In genomic region chr1:62688687-62689085, GRCh38 we compare ENCODE assay signal across 8 cellular contexts. TPM values are rescaled to one million over a fixed set of nuclear protein-coding genes. Genes with fewer than 3 reads are reported as not detected.
A peak's percentile ranks its signal among the peaks of the same experiment; 100 is the strongest.
DNase-seq lines count a peak whose midpoint lies in the region; ATAC-seq and TF ChIP-seq lines count a peak whose summit lies in the region.

No MANE protein-coding gene starts in this region.

- peak overlapping the region; percentile 90 for H3K9ac ChIP-seq in mesenchymal stem cell (ENCODE audit: low read length)

- peak overlapping the region in 1 of 2 experiments; percentile 37 for H2BK12ac ChIP-seq in mesenchymal stem cell (ENCODE audit: low read length in 2 of 2)

- peak overlapping the region; percentile 19 for H4K8ac ChIP-seq in mesenchymal stem cell (ENCODE audit: low read length)

- peak overlapping the region; percentile 68 for H2AFZ ChIP-seq in mesenchymal stem cell (ENCODE audit: low read depth, low read length)

- H3K18ac ChIP-seq in mesenchymal stem cell (ENCODE audit: low read depth in 1 of 2, low read length in 2 of 2): peak overlapping the region; percentile 46 to 95

- no peak overlapping the region for H2AK5ac ChIP-seq in mesenchymal stem cell (ENCODE audit: low read length, severe bottlenecking)

- H3K27ac ChIP-seq in brain microvascular endothelial cell: peak overlapping the region; percentile 67
- peak overlapping the region; percentile 54 for H3K27ac ChIP-seq in mesenchymal stem cell (ENCODE audit: low read length, poor library complexity, severe bottlenecking)
- H3K27ac ChIP-seq in aorta (ENCODE audit: low read depth in 1 of 2, low read length in 2 of 2): peak overlapping the region in 1 of 2 donors; percentile 8

- H3K4me3 ChIP-seq in Jurkat, Clone E6-1 (ENCODE audit: low read length): peak overlapping the region; percentile 91
- peak overlapping the region; percentile 81 for H3K4me3 ChIP-seq in brain microvascular endothelial cell (ENCODE audit: low read depth, low read length)
- peak overlapping the region; percentile 91 to 92 for H3K4me3 ChIP-seq in mesenchymal stem cell (ENCODE audit: insufficient read depth in 1 of 2, low read depth in 1 of 2, low read length in 2 of 2)
- H3K4me3 ChIP-seq in aorta (ENCODE audit: low read length in 2 of 2): peak overlapping the region; percentile 30 to 94

- DNase-seq in stimulated activated CD4-positive, alpha-beta T cell treated with anti-CD3 and anti-CD28 coated beads, Interleukin-2, amount 100 ng/mL, for 4 hours (ENCODE audit: low read depth): peak; percentile 1
- no peak for DNase-seq in stimulated activated CD4-positive, alpha-beta T cell treated with anti-CD3 and anti-CD28 coated beads, Interleukin-1b, Interleukin-23, amount 100 ng/mL, for 48 hours
- peak; percentile 10 for DNase-seq in Jurkat, Clone E6-1 (ENCODE audit: low read depth, low spot score)
- DNase-seq in brain microvascular endothelial cell (peak; percentile 14), mesenchymal stem cell (no peak), aorta (no peak), NCI-H2196 (lab: John Stamatoyannopoulos, UW; ENCODE audit: unreplicated experiment) (no peak)

- no peak overlapping the region for H2BK15ac ChIP-seq in mesenchymal stem cell (ENCODE audit: low read depth, poor library complexity, severe bottlenecking)

- peaks cover 12% of the 10 kb centered on the region for H3K4me1 ChIP-seq in mesenchymal stem cell (ENCODE audit: control insufficient read depth, insufficient read depth, low read depth, low read length)
- H3K4me1 ChIP-seq in aorta (ENCODE audit: control insufficient read depth in 1 of 2, insufficient read depth in 2 of 2, low read length in 2 of 2): peaks cover 0 to 4% of the 10 kb centered on the region in 2 donors

- H3K4ac ChIP-seq in mesenchymal stem cell (ENCODE audit: low read depth in 1 of 2, low read length in 2 of 2): peak overlapping the region in 1 of 2 experiments; percentile 100

- H2BK5ac ChIP-seq in mesenchymal stem cell (ENCODE audit: low read depth, low read length, poor library complexity, severe bottlenecking): no peak overlapping the region

- H3K27me3 ChIP-seq in brain microvascular endothelial cell (replicated peaks): no peaks in the 10 kb centered on the region
- no peaks in the 10 kb centered on the region for H3K27me3 ChIP-seq in mesenchymal stem cell (ENCODE audit: control insufficient read depth in 1 of 2, insufficient read depth in 1 of 2, low read length in 2 of 2)
- H3K27me3 ChIP-seq in aorta (ENCODE audit: control insufficient read depth in 1 of 2, insufficient read depth in 2 of 2, low read length in 1 of 2): no peaks in the 10 kb centered on the region

- ATAC-seq in aorta (ENCODE audit: low FRiP score): peak; percentile 5
- no peak for ATAC-seq in HG02840 (IDR thresholded peaks at IDR 0.05; ENCODE audit: low FRiP score, unreplicated experiment)

- intact Hi-C loops in aorta (cut with DNase I): loop anchor here in 1 of 2 donors (5.0 kb wide), 1 partner anchor 39 kb away; no protein-coding TSS in a partner anchor

- in situ Hi-C loops in brain microvascular endothelial cell (cut with HindIII; ENCODE audit: low pct_ligation_motif_present, low sequenced_read_pairs): no loop called here

- no peak for TF ChIP-seq CTCF in brain microvascular endothelial cell (IDR thresholded peaks at IDR 0.05; ENCODE audit: low read depth, low read length, missing control alignments)

- peak overlapping the region; percentile 30 for H4K91ac ChIP-seq in mesenchymal stem cell (ENCODE audit: low read length)

- H3K36me3 ChIP-seq in brain microvascular endothelial cell (replicated peaks) (no peaks in the 10 kb centered on the region), mesenchymal stem cell (ENCODE audit: control insufficient read depth in 1 of 2, insufficient read depth in 2 of 2, low read depth in 1 of 2, low read length in 2 of 2) (no peaks in the 10 kb centered on the region), aorta (ENCODE audit: control insufficient read depth in 1 of 2, insufficient read depth in 2 of 2, low read length in 1 of 2) (no peaks in the 10 kb centered on the region)

- 0% methylated on average over 9 of the region's 10 CpGs for WGBS in mesenchymal stem cell
- 1% methylated on average over 10 of the region's 10 CpGs for WGBS in aorta, 2 donors

- H3K14ac ChIP-seq in mesenchymal stem cell (ENCODE audit: low read length in 2 of 2): peak overlapping the region in 1 of 2 experiments; percentile 26

- no peak overlapping the region for H3K23ac ChIP-seq in mesenchymal stem cell (ENCODE audit: low read length in 2 of 2)

- peak overlapping the region; percentile 21 for H2BK120ac ChIP-seq in mesenchymal stem cell (ENCODE audit: low read depth, low read length)

- H3K79me1 ChIP-seq in mesenchymal stem cell (replicated peaks; ENCODE audit: low read length, poor library complexity, severe bottlenecking): peaks cover 9% of the 10 kb centered on the region

- H3K4me2 ChIP-seq in mesenchymal stem cell (ENCODE audit: low read length, poor library complexity, severe bottlenecking): peak overlapping the region; percentile 59

- H3K9me3 ChIP-seq in mesenchymal stem cell (ENCODE audit: control insufficient read depth, low read length) (no peaks in the 10 kb centered on the region), aorta (ENCODE audit: control insufficient read depth, low read length) (no peaks in the 10 kb centered on the region)

RNA-seq across cellular contexts. Expression of gene DOCK7, which starts 0.5 kb away (rescaled TPM):
- polyA plus RNA-seq in Jurkat, Clone E6-1 (2012; ENCODE audit: insufficient read depth, insufficient read length): 20.8 TPM
- polyA plus RNA-seq in mesenchymal stem cell (2013, experiment 1 of 2): 35.9 TPM
- polyA plus RNA-seq in mesenchymal stem cell (2013, experiment 2 of 2): 37.5 TPM
- total RNA-seq in aorta: 10 to 100 TPM; 40.3 to 64.1 TPM
- polyA plus RNA-seq in aorta: 10 to 100 TPM in 1 of 2 donors, 1 to 10 TPM in 1; 6.1 to 18.2 TPM

Comparison
In these comparisons a context has a peak if more than half of its experiments do, and no peak if none do; other contexts are left out.
1. DNase-seq: peak in stimulated activated CD4-positive, alpha-beta T cell treated with anti-CD3 and anti-CD28 coated beads, Interleukin-2, amount 100 ng/mL, for 4 hours (single experiment), Jurkat, Clone E6-1 (single experiment) and brain microvascular endothelial cell (single experiment); none in stimulated activated CD4-positive, alpha-beta T cell treated with anti-CD3 and anti-CD28 coated beads, Interleukin-1b, Interleukin-23, amount 100 ng/mL, for 48 hours (single experiment), mesenchymal stem cell (single experiment), aorta (0 of 2) and NCI-H2196 (single experiment).
2. Peak in every context shown above with its lines, with median percentiles within 50 percentile points of each other: H3K4me3 ChIP-seq.